In the genomic region with DNA sequence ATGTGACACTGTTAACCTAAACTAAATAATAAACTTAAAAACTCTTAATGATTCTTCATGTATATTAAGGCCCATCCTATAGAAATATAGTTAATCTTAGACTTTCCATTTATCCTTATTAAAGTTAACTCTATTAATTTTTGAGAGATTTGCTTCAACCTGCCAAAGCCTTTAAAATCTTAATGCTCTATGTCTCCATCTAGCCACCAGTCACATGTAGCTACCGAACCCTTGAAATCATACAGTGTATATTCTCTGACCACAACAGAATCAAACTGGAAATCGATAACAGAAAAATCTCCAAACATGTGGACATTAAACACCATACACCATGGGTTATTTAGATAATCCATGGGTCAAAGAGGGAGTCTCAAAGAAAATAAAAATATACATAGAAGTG, we compare ENCODE assay signal across 1 cellular context.
A peak's percentile ranks its signal among the peaks of the same experiment; 100 is the strongest.
TF ChIP-seq lines count a peak whose summit lies in the region.

No MANE protein-coding gene starts in this region.

TF ChIP-seq in GM12878, 131 proteins besides CTCF, POLR2A, EP300 and RAD21 (continued from another document):
- TF ChIP-seq SMC3 (IDR thresholded peaks at IDR 0.05; ENCODE audit: borderline replicate concordance, low read length): 0 out of 2 replicates have a peak, but pooled peaks have one; percentile 18
- no peak for TF ChIP-seq SIN3A (IDR thresholded peaks at IDR 0.05; ENCODE audit: low read depth, low read length)
